ENCODE assay signal across 19 cellular contexts in the genomic region with DNA sequence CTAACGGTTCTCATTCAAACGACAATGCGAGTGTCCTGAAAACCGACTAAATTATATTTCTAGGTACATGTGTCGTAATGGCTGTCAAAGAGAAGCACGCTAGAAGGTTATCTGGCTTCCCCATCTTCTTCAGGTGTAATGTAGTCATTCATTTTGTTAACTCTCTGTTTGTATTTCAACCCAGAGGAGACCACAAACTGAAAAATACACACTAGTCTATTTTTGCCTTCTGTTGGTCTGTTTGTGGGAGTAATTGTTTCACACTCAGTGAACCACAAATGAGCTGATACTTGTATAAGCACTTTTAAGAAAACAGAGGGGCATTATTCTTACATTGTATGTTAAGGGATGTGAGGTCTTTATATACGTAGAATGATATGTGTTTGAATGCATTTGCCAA.
DNase-seq lines count a peak whose midpoint lies in the region; ATAC-seq and TF ChIP-seq lines count a peak whose summit lies in the region.
"Had no signal": no experiment of that assay in that cellular context is flagged by ENCODE, and none has a peak within 500 bp of the region (broad histone marks: within the 10 kb centered on the region; RNA-seq: fewer than 3 reads in every experiment).

No MANE protein-coding gene starts in this region.

- no peak overlapping the region for H3K27ac Mint-ChIP-seq in stimulated activated naive CD8-positive, alpha-beta T cell treated with anti-CD3 and anti-CD28 coated beads, Interleukin-15, amount 100 ng/mL, for 72 hours
- H3K27ac Mint-ChIP-seq in activated T-helper 1 cell treated with anti-CD3 and anti-CD28 coated beads, Interleukin-12 subunit alpha, Interleukin-12 subunit beta, Interleukin-2, Interleukin-4 antibody, amounts not matched to agents 30 ng/mL and 10 ng/mL and 1 ng/mL, durations not matched to agents 14 hours and 24 hours and 36 hours = peak overlapping the region; percentile 78
- peak overlapping the region; percentile 73 for H3K27ac Mint-ChIP-seq in stimulated activated effector memory CD8-positive, alpha-beta T cell treated with anti-CD3 and anti-CD28 coated beads, Interleukin-12 subunit alpha, Interleukin-12 subunit beta, amount 100 ng/mL, for 72 hours
- H3K27ac Mint-ChIP-seq in glutamatergic neuron (ENCODE audit: unreplicated experiment) = no peak overlapping the region
- H3K27ac Mint-ChIP-seq: CD4-positive, alpha-beta T cell had no signal

- intact Hi-C loops in activated T-helper 1 cell treated with anti-CD3 and anti-CD28 coated beads, Interleukin-12 subunit alpha, Interleukin-12 subunit beta, Interleukin-2, Interleukin-4 antibody, amounts not matched to agents 30 ng/mL and 10 ng/mL and 1 ng/mL, durations not matched to agents 14 hours and 24 hours and 36 hours (cut with micrococcal nuclease) = loop anchor here (1.0 to 2.0 kb wide), 2 partner anchors 28 to 308 kb away; no protein-coding TSS in a partner anchor

- peaks cover 8% of the 10 kb centered on the region for H3K4me1 Mint-ChIP-seq in stimulated activated naive CD8-positive, alpha-beta T cell treated with anti-CD3 and anti-CD28 coated beads, Interleukin-15, amount 100 ng/mL, for 72 hours
- H3K4me1 Mint-ChIP-seq in activated T-helper 1 cell treated with anti-CD3 and anti-CD28 coated beads, Interleukin-12 subunit alpha, Interleukin-12 subunit beta, Interleukin-2, Interleukin-4 antibody, amounts not matched to agents 30 ng/mL and 10 ng/mL and 1 ng/mL, durations not matched to agents 14 hours and 24 hours and 36 hours (ENCODE audit: low read depth) = peaks cover 56% of the 10 kb centered on the region
- peaks cover 54% of the 10 kb centered on the region for H3K4me1 Mint-ChIP-seq in stimulated activated effector memory CD8-positive, alpha-beta T cell treated with anti-CD3 and anti-CD28 coated beads, Interleukin-12 subunit alpha, Interleukin-12 subunit beta, amount 100 ng/mL, for 72 hours
- no peaks in the 10 kb centered on the region for H3K4me1 Mint-ChIP-seq in glutamatergic neuron (ENCODE audit: low read depth, unreplicated experiment)

- peaks cover 0 to 5% of the 10 kb centered on the region in 2 donors for H3K9me3 Mint-ChIP-seq in stimulated activated naive CD8-positive, alpha-beta T cell treated with anti-CD3 and anti-CD28 coated beads, Interleukin-15, amount 100 ng/mL, for 72 hours
- H3K9me3 Mint-ChIP-seq in activated T-helper 1 cell treated with anti-CD3 and anti-CD28 coated beads, Interleukin-12 subunit alpha, Interleukin-12 subunit beta, Interleukin-2, Interleukin-4 antibody, amounts not matched to agents 30 ng/mL and 10 ng/mL and 1 ng/mL, durations not matched to agents 14 hours and 24 hours and 36 hours = peaks cover 4% of the 10 kb centered on the region
- no peaks in the 10 kb centered on the region for H3K9me3 Mint-ChIP-seq in stimulated activated effector memory CD8-positive, alpha-beta T cell treated with anti-CD3 and anti-CD28 coated beads, Interleukin-12 subunit alpha, Interleukin-12 subunit beta, amount 100 ng/mL, for 72 hours
- no peaks in the 10 kb centered on the region for H3K9me3 Mint-ChIP-seq in glutamatergic neuron (ENCODE audit: unreplicated experiment)
- H3K9me3 Mint-ChIP-seq: CD4-positive, alpha-beta T cell had no signal

- no peak overlapping the region for H3K4me3 Mint-ChIP-seq in stimulated activated naive CD8-positive, alpha-beta T cell treated with anti-CD3 and anti-CD28 coated beads, Interleukin-15, amount 100 ng/mL, for 72 hours
- H3K4me3 Mint-ChIP-seq in activated T-helper 1 cell treated with anti-CD3 and anti-CD28 coated beads, Interleukin-12 subunit alpha, Interleukin-12 subunit beta, Interleukin-2, Interleukin-4 antibody, amounts not matched to agents 30 ng/mL and 10 ng/mL and 1 ng/mL, durations not matched to agents 14 hours and 24 hours and 36 hours = peak overlapping the region; percentile 32
- peak overlapping the region; percentile 44 for H3K4me3 Mint-ChIP-seq in stimulated activated effector memory CD8-positive, alpha-beta T cell treated with anti-CD3 and anti-CD28 coated beads, Interleukin-12 subunit alpha, Interleukin-12 subunit beta, amount 100 ng/mL, for 72 hours
- no peak overlapping the region for H3K4me3 Mint-ChIP-seq in glutamatergic neuron (ENCODE audit: unreplicated experiment)
- H3K4me3 Mint-ChIP-seq: CD4-positive, alpha-beta T cell had no signal

- H3K27me3 Mint-ChIP-seq in stimulated activated naive CD8-positive, alpha-beta T cell treated with anti-CD3 and anti-CD28 coated beads, Interleukin-15, amount 100 ng/mL, for 72 hours = peaks cover 17% of the 10 kb centered on the region
- peaks cover 9% of the 10 kb centered on the region for H3K27me3 Mint-ChIP-seq in activated T-helper 1 cell treated with anti-CD3 and anti-CD28 coated beads, Interleukin-12 subunit alpha, Interleukin-12 subunit beta, Interleukin-2, Interleukin-4 antibody, amounts not matched to agents 30 ng/mL and 10 ng/mL and 1 ng/mL, durations not matched to agents 14 hours and 24 hours and 36 hours (ENCODE audit: insufficient read depth)
- peaks cover 1% of the 10 kb centered on the region for H3K27me3 Mint-ChIP-seq in glutamatergic neuron (ENCODE audit: unreplicated experiment)
- H3K27me3 Mint-ChIP-seq: CD4-positive, alpha-beta T cell had no signal

- TF ChIP-seq POLR2A in erythroblast (IDR thresholded peaks at IDR 0.05; ENCODE audit: low read length) = no peak

- TF ChIP-seq CTCF in glutamatergic neuron (IDR thresholded peaks at IDR 0.05; ENCODE audit: partially characterized antibody, unreplicated experiment) = no peak

- ATAC-seq in stimulated activated naive CD8-positive, alpha-beta T cell treated with anti-CD3 and anti-CD28 coated beads, Interleukin-15, Interleukin-2, amounts not matched to agents 100 U/mL and 50 U/mL, for 24 hours = peak; percentile 66
- ATAC-seq in stimulated activated naive CD8-positive, alpha-beta T cell treated with anti-CD3 and anti-CD28 coated beads, Interleukin-15, amount 100 ng/mL, for 72 hours = no peak
- ATAC-seq in HG03060 (IDR thresholded peaks at IDR 0.05; ENCODE audit: low read depth, unreplicated experiment) (peak; percentile 72), HG02763 (IDR thresholded peaks at IDR 0.05; ENCODE audit: unreplicated experiment) (no peak)
- ATAC-seq in stimulated activated effector memory CD8-positive, alpha-beta T cell treated with anti-CD3 and anti-CD28 coated beads, Interleukin-12 subunit alpha, Interleukin-12 subunit beta, amount 100 ng/mL, for 72 hours = peak; percentile 85
- ATAC-seq: foreskin keratinocyte had no signal

- peaks cover 2% of the 10 kb centered on the region for H3K36me3 Mint-ChIP-seq in activated T-helper 1 cell treated with anti-CD3 and anti-CD28 coated beads, Interleukin-12 subunit alpha, Interleukin-12 subunit beta, Interleukin-2, Interleukin-4 antibody, amounts not matched to agents 30 ng/mL and 10 ng/mL and 1 ng/mL, durations not matched to agents 14 hours and 24 hours and 36 hours (ENCODE audit: low read depth)
- no peaks in the 10 kb centered on the region for H3K36me3 Mint-ChIP-seq in stimulated activated effector memory CD8-positive, alpha-beta T cell treated with anti-CD3 and anti-CD28 coated beads, Interleukin-12 subunit alpha, Interleukin-12 subunit beta, amount 100 ng/mL, for 72 hours
- no peaks in the 10 kb centered on the region for H3K36me3 Mint-ChIP-seq in glutamatergic neuron (ENCODE audit: unreplicated experiment)

- DNase-seq in stimulated activated naive CD8-positive, alpha-beta T cell treated with anti-CD3 and anti-CD28 coated beads, Interleukin-15, Interleukin-2, amounts not matched to agents 100 U/mL and 50 U/mL, for 24 hours = no peak
- no peak for DNase-seq in stimulated activated naive CD8-positive, alpha-beta T cell treated with anti-CD3 and anti-CD28 coated beads, Interleukin-15, amount 100 ng/mL, for 72 hours
- DNase-seq in activated T-helper 1 cell treated with anti-CD3 and anti-CD28 coated beads, Interleukin-12 subunit alpha, Interleukin-12 subunit beta, Interleukin-2, Interleukin-4 antibody, amounts not matched to agents 30 ng/mL and 10 ng/mL and 1 ng/mL, durations not matched to agents 14 hours and 24 hours and 36 hours (ENCODE audit: low spot score) = no peak
- no peak for DNase-seq in stimulated activated effector memory CD8-positive, alpha-beta T cell treated with anti-CD3 and anti-CD28 coated beads, Interleukin-12 subunit alpha, Interleukin-12 subunit beta, amount 100 ng/mL, for 72 hours (ENCODE audit: low spot score in 2 of 2)
- no peak for DNase-seq in erythroblast (lab: John Stamatoyannopoulos, UW)
- no peak for DNase-seq in glutamatergic neuron
- DNase-seq: CD4-positive, alpha-beta T cell; DMS53; hippocampal formation; islet precursor cell; occipital lobe; PC-9; SHP77 treated with DMSO at 0.1 percent for 48 hours; stimulated activated CD4-positive, alpha-beta T cell treated with anti-CD3 and anti-CD28 coated beads, Interleukin-4, amount 100 ng/mL, for 1 hour; stomach; upper lobe of left lung had no signal

Comparison
In these comparisons a context has a peak if more than half of its experiments do, and no peak if none do; other contexts are left out.
1. ATAC-seq: peak in stimulated activated naive CD8-positive, alpha-beta T cell treated with anti-CD3 and anti-CD28 coated beads, Interleukin-15, Interleukin-2, amounts not matched to agents 100 U/mL and 50 U/mL, for 24 hours (single experiment), HG03060 (single experiment) and stimulated activated effector memory CD8-positive, alpha-beta T cell treated with anti-CD3 and anti-CD28 coated beads, Interleukin-12 subunit alpha, Interleukin-12 subunit beta, amount 100 ng/mL, for 72 hours (single experiment); none in stimulated activated naive CD8-positive, alpha-beta T cell treated with anti-CD3 and anti-CD28 coated beads, Interleukin-15, amount 100 ng/mL, for 72 hours (single experiment) and HG02763 (single experiment).
2. H3K27ac Mint-ChIP-seq: peak in activated T-helper 1 cell treated with anti-CD3 and anti-CD28 coated beads, Interleukin-12 subunit alpha, Interleukin-12 subunit beta, Interleukin-2, Interleukin-4 antibody, amounts not matched to agents 30 ng/mL and 10 ng/mL and 1 ng/mL, durations not matched to agents 14 hours and 24 hours and 36 hours (single experiment) and stimulated activated effector memory CD8-positive, alpha-beta T cell treated with anti-CD3 and anti-CD28 coated beads, Interleukin-12 subunit alpha, Interleukin-12 subunit beta, amount 100 ng/mL, for 72 hours (single experiment); none in stimulated activated naive CD8-positive, alpha-beta T cell treated with anti-CD3 and anti-CD28 coated beads, Interleukin-15, amount 100 ng/mL, for 72 hours (0 of 2) and glutamatergic neuron (single experiment).
3. H3K4me3 Mint-ChIP-seq: peak in activated T-helper 1 cell treated with anti-CD3 and anti-CD28 coated beads, Interleukin-12 subunit alpha, Interleukin-12 subunit beta, Interleukin-2, Interleukin-4 antibody, amounts not matched to agents 30 ng/mL and 10 ng/mL and 1 ng/mL, durations not matched to agents 14 hours and 24 hours and 36 hours (single experiment) and stimulated activated effector memory CD8-positive, alpha-beta T cell treated with anti-CD3 and anti-CD28 coated beads, Interleukin-12 subunit alpha, Interleukin-12 subunit beta, amount 100 ng/mL, for 72 hours (single experiment); none in stimulated activated naive CD8-positive, alpha-beta T cell treated with anti-CD3 and anti-CD28 coated beads, Interleukin-15, amount 100 ng/mL, for 72 hours (0 of 2) and glutamatergic neuron (single experiment).